17 cellular contexts compared by ENCODE assay signal in genomic region chr10:11303671-11304170, GRCh38.
"Had no signal": no experiment of that assay in that cellular context is flagged by ENCODE, and none has a peak within 500 bp of the region (broad histone marks: within the 10 kb centered on the region; RNA-seq: fewer than 3 reads in every experiment).

No MANE protein-coding gene starts in this region.

- H3K27me3 ChIP-seq: gastrocnemius medialis, neural progenitor cell, tibial artery, uterus had no signal

- H3K27ac ChIP-seq: epithelial cell of prostate, gastrocnemius medialis, left ventricle myocardium inferior, neural progenitor cell, parathyroid adenoma, tibial artery, uterus had no signal

- DNase-seq: activated gamma-delta T cell treated with Interleukin-2 at 50 U/mL for 16 hours; activated T-cell treated with anti-CD3 and anti-CD28 coated beads, Interleukin-2, amount 50 U/mL, for 4 hours; central memory CD4-positive, alpha-beta T cell; effector memory CD4-positive, alpha-beta T cell; gastrocnemius medialis; kidney; left ventricle myocardium inferior; mesenchymal stem cell; retina; stimulated activated CD4-positive, alpha-beta T cell treated with anti-CD3 and anti-CD28 coated beads, Interleukin-15, amount 100 ng/mL, for 24 hours; stimulated activated CD4-positive, alpha-beta T cell treated with anti-CD3 and anti-CD28 coated beads, Interleukin-4, amount 100 ng/mL, for 4 hours; T-helper 9 cell; tibial artery; uterus had no signal

- H3K4me1 Mint-ChIP-seq: neural progenitor cell had no signal

- H3K36me3 ChIP-seq: uterus had no signal

- H3K9me3 ChIP-seq: gastrocnemius medialis had no signal

- ATAC-seq: activated T-cell treated with anti-CD3 and anti-CD28 coated beads, Interleukin-2, amount 50 U/mL, for 4 hours; gastrocnemius medialis had no signal

- H3K4me1 ChIP-seq: gastrocnemius medialis, left ventricle myocardium inferior, neural progenitor cell, parathyroid adenoma, tibial artery, uterus had no signal

- H3K4me3 ChIP-seq: gastrocnemius medialis, left ventricle myocardium inferior, neural progenitor cell, tibial artery, uterus had no signal

- H3K4me3 Mint-ChIP-seq: activated T-cell treated with anti-CD3 and anti-CD28 coated beads, Interleukin-2, amount 50 U/mL, for 4 hours; neural progenitor cell had no signal

- FAIRE-seq: kidney had no signal

- H3K27ac Mint-ChIP-seq: neural progenitor cell had no signal
